Comparison of ENCODE assay signal across 19 cellular contexts in genomic region chr1:30260318-30260717, GRCh38.
"Had no signal": no experiment of that assay in that cellular context is flagged by ENCODE, and none has a peak within 500 bp of the region (broad histone marks: within the 10 kb centered on the region; RNA-seq: fewer than 3 reads in every experiment).

No MANE protein-coding gene starts in this region.

- H3K27me3 ChIP-seq: MG63, SJCRH30 had no signal

- H3K9me3 ChIP-seq: MG63, SJCRH30 had no signal

- FAIRE-seq: RCC 7860 had no signal

- DNase-seq: Karpas-422, KG1, MG63, NCI-H1048, NCI-H1105, NCI-H1417, NCI-H1436 treated with DMSO at 0.1 percent for 48 hours, NCI-H1694, NCI-H187 treated with DMSO at 0.1 percent for 48 hours, NCI-H2029 treated with DMSO at 0.1 percent for 48 hours, NCI-H2171 treated with DMSO at 0.1 percent for 48 hours, NCI-H345, NCI-H524, NCI-H526 treated with DMSO at 0.1 percent for 48 hours, NCI-H748 treated with DMSO at 0.1 percent for 48 hours, RPMI8226, SHP77 treated with DMSO at 0.1 percent for 48 hours, SJCRH30 had no signal

- H3K4me1 ChIP-seq: SJCRH30 had no signal

- H3K27ac ChIP-seq: SJCRH30 had no signal

- H3K36me3 ChIP-seq: MG63, SJCRH30 had no signal

- H3K4me3 ChIP-seq: MG63, SJCRH30 had no signal
